In the genomic region with DNA sequence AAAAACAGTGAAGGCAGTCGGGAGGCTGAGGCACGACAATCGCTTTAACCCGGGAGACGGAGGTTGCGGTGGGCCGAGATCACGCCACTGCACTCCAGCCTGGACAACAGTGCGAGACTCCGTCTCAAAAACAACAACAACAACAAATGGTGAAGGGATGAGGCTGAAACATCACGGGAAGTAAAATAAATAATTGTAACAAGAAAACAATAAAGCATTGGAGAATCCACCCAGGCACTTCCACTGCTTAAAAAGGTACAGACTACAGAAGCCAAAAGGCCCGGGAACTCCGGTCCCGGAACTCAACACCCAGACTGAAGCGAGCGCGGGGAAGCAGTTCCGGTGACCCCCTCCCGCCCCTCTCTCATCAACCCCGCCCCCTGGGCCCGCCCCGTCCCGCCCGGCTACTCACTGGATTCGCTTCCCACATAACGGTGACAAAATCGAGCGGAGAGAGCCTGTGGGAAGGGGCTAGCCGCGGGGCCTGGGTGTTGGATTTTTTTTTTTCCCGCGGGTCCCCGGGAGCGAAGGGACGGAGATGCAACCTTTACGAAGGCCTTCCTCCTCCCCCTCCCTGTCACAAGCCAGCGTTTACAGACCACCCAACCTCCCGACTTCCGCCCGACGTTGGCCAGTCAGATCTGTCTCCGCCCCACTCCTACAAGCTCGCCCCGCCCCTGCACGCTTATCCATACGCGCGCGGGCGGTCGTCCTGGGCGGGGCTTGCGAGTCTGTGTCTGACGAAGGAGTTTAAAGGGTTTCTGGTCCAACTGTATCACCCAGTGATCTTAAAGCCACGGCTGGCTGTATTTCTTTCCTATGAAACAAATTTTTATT, we compare ENCODE assay signal across 8 cellular contexts. TPM values are rescaled to one million over a fixed set of nuclear protein-coding genes. Genes with fewer than 3 reads are reported as not detected.
A peak's percentile ranks its signal among the peaks of the same experiment; 100 is the strongest.
DNase-seq lines count a peak whose midpoint lies in the region; ATAC-seq and TF ChIP-seq lines count a peak whose summit lies in the region.

A gene with protein sequence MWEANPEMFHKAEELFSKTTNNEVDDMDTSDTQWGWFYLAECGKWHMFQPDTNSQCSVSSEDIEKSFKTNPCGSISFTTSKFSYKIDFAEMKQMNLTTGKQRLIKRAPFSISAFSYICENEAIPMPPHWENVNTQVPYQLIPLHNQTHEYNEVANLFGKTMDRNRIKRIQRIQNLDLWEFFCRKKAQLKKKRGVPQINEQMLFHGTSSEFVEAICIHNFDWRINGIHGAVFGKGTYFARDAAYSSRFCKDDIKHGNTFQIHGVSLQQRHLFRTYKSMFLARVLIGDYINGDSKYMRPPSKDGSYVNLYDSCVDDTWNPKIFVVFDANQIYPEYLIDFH (minus strand): TSS at position 600 of the 837 bp plus-strand sequence. CDS start 170 bp downstream, at position 430.

- H3K4me3 Mint-ChIP-seq in WTC11 = peak within 1 kb of the TSS; percentile 87
- H3K4me3 Mint-ChIP-seq in immature natural killer cell = peak within 1 kb of the TSS; percentile 81 to 98 (median 97)

- H3K9me3 Mint-ChIP-seq in WTC11 (peaks cover 6% of the 10 kb centered on the region; the same call in 1 of the 2 replicates), immature natural killer cell (no peaks in the 10 kb centered on the region)

- no peaks in the 10 kb centered on the region for H3K36me3 ChIP-seq in spleen

- H3K4me1 Mint-ChIP-seq in WTC11 (peaks cover 16% of the 10 kb centered on the region), immature natural killer cell (peaks cover 53 to 54% of the 10 kb centered on the region in 2 donors)

- H3K27me3 ChIP-seq in spleen (replicated peaks in 1 of 7) = no peaks in the 10 kb centered on the region

- POLR2A ChIA-PET in AG04449 (lab: Yijun Ruan, JAX) (interaction anchor here (0.7 to 1.0 kb wide), 3 partner anchors 11 to 738 kb away, joined by 3 to 5 read pairs (median 4); no protein-coding TSS in a partner anchor), WTC11 (lab: Charles Lee) (interaction anchor here (0.5 to 0.6 kb wide), 2 partner anchors 10 to 118 kb away, joined by 3 to 4 read pairs; no protein-coding TSS in a partner anchor)

- 0 to 1% (median 0%) methylated on average over 41 to 55 of the region's 55 CpGs for WGBS in spleen, 5 donors

- peaks cover 7% of the 10 kb centered on the region for H3K27me3 Mint-ChIP-seq in WTC11 (ENCODE audit: low read depth)
- H3K27me3 Mint-ChIP-seq in immature natural killer cell (ENCODE audit: low read depth in 3 of 3) = peaks cover 2 to 3% (median 3%) of the 10 kb centered on the region in 3 donors

- intact Hi-C loops in spleen (cut with DNase I; ENCODE audit: low total_unique reads) = loop anchor here (5.0 kb wide), 1 partner anchor 404 kb away; no protein-coding TSS in a partner anchor

- DNase-seq in AG04449 (ENCODE audit: low read depth, low spot score) (peak; percentile 84), NCI-H226 (peak; percentile 92), WTC11 (ENCODE audit: low spot score) (peak; percentile 95), cardiac fibroblast (ENCODE audit: low read depth in 2 of 2) (peak; percentile 96 to 97), immature natural killer cell (peak; percentile 97 to 98 (median 97)), spleen (peak; percentile 99)

- no peak for TF ChIP-seq CTCF in AG04449 (IDR thresholded peaks at IDR 0.05; ENCODE audit: insufficient read depth, low read length, missing control alignments)
- TF ChIP-seq CTCF in WTC11 (IDR thresholded peaks at IDR 0.05) = no peak
- no peak for TF ChIP-seq CTCF in cardiac fibroblast (IDR thresholded peaks at IDR 0.05; ENCODE audit: low read depth, low read length)
- peak in 2 of 11 experiments; percentile 8 to 13 for TF ChIP-seq CTCF in spleen (IDR thresholded peaks at IDR 0.05 in 8 of 11, conservative IDR thresholded peaks at IDR 0.05 in 3 of 11)

- no peaks in the 10 kb centered on the region for H3K9me3 ChIP-seq in spleen

- CTCF ChIA-PET in AG04449 (lab: Yijun Ruan, JAX) (interaction anchor here (1.0 to 1.6 kb wide), 3 partner anchors 12 to 573 kb away, joined by 6 to 15 read pairs (median 8); no protein-coding TSS in a partner anchor), WTC11 (lab: Charles Lee) (interaction anchor here (0.6 to 1.6 kb wide), 9 partner anchors 10 to 451 kb away, joined by 3 to 7 read pairs (median 4); no protein-coding TSS in a partner anchor)

- H3K27ac Mint-ChIP-seq in WTC11 (peak within 1 kb of the TSS; percentile 83), immature natural killer cell (peak within 1 kb of the TSS; percentile 95 to 99 (median 99))

- peak within 1 kb of the TSS; percentile 84 to 97 (median 95) for H3K27ac ChIP-seq in spleen

- peak within 1 kb of the TSS; percentile 82 for H3K4me3 ChIP-seq in AG04449 (ENCODE audit: low read depth, low read length)
- peak within 1 kb of the TSS; percentile 59 to 69 for H3K4me3 ChIP-seq in cardiac fibroblast (replicated peaks in 1 of 2; ENCODE audit: low read depth in 2 of 2, low read length in 2 of 2)
- peak within 1 kb of the TSS; percentile 53 to 84 (median 65) for H3K4me3 ChIP-seq in spleen

- TF ChIP-seq POLR2A in spleen (IDR thresholded peaks at IDR 0.05) = peak in 2 of 3 donors; percentile 50 to 59

- ATAC-seq in GM18907 (IDR thresholded peaks at IDR 0.05; ENCODE audit: unreplicated experiment) (peak; percentile 95), HG03159 (IDR thresholded peaks at IDR 0.05; ENCODE audit: unreplicated experiment) (peak; percentile 92), WTC11 (peak; percentile 99)

- H3K4me1 ChIP-seq in spleen = peaks cover 18 to 54% (median 41%) of the 10 kb centered on the region in 6 donors

- H3K36me3 Mint-ChIP-seq in WTC11 = no peaks in the 10 kb centered on the region
- no peaks in the 10 kb centered on the region for H3K36me3 Mint-ChIP-seq in immature natural killer cell

TF ChIP-seq in WTC11, 78 proteins besides CTCF, POLR2A, EP300 and RAD21 (continues in another document):
- TF ChIP-seq RELA (CRISPR knock-in tag; IDR thresholded peaks at IDR 0.05; ENCODE audit: borderline replicate concordance) = no peak
- TF ChIP-seq, protein P1, sequence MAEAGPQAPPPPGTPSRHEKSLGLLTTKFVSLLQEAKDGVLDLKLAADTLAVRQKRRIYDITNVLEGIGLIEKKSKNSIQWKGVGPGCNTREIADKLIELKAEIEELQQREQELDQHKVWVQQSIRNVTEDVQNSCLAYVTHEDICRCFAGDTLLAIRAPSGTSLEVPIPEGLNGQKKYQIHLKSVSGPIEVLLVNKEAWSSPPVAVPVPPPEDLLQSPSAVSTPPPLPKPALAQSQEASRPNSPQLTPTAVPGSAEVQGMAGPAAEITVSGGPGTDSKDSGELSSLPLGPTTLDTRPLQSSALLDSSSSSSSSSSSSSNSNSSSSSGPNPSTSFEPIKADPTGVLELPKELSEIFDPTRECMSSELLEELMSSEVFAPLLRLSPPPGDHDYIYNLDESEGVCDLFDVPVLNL (CRISPR knock-in tag; IDR thresholded peaks at IDR 0.05; ENCODE audit: borderline replicate concordance, low read depth) = no peak
- TF ChIP-seq, protein P2, sequence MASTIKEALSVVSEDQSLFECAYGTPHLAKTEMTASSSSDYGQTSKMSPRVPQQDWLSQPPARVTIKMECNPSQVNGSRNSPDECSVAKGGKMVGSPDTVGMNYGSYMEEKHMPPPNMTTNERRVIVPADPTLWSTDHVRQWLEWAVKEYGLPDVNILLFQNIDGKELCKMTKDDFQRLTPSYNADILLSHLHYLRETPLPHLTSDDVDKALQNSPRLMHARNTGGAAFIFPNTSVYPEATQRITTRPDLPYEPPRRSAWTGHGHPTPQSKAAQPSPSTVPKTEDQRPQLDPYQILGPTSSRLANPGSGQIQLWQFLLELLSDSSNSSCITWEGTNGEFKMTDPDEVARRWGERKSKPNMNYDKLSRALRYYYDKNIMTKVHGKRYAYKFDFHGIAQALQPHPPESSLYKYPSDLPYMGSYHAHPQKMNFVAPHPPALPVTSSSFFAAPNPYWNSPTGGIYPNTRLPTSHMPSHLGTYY (CRISPR knock-in tag; IDR thresholded peaks at IDR 0.05) = no peak; the same call in 1 of the 2 replicates
- TF ChIP-seq ZNF219 (CRISPR knock-in tag; IDR thresholded peaks at IDR 0.05; ENCODE audit: borderline replicate concordance) = no peak
- TF ChIP-seq OVOL2 (CRISPR knock-in tag; IDR thresholded peaks at IDR 0.05; ENCODE audit: borderline replicate concordance) = no peak
- TF ChIP-seq ZNF121 (CRISPR knock-in tag; IDR thresholded peaks at IDR 0.05) = peak; percentile 99
- TF ChIP-seq GTF2I (CRISPR knock-in tag; conservative IDR thresholded peaks at IDR 0.05) = 0 out of 2 replicates have a peak, but pooled peaks have one; percentile 36
- TF ChIP-seq, protein P3, sequence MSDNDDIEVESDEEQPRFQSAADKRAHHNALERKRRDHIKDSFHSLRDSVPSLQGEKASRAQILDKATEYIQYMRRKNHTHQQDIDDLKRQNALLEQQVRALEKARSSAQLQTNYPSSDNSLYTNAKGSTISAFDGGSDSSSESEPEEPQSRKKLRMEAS (CRISPR knock-in tag; IDR thresholded peaks at IDR 0.05) = no peak
- TF ChIP-seq, protein P4, sequence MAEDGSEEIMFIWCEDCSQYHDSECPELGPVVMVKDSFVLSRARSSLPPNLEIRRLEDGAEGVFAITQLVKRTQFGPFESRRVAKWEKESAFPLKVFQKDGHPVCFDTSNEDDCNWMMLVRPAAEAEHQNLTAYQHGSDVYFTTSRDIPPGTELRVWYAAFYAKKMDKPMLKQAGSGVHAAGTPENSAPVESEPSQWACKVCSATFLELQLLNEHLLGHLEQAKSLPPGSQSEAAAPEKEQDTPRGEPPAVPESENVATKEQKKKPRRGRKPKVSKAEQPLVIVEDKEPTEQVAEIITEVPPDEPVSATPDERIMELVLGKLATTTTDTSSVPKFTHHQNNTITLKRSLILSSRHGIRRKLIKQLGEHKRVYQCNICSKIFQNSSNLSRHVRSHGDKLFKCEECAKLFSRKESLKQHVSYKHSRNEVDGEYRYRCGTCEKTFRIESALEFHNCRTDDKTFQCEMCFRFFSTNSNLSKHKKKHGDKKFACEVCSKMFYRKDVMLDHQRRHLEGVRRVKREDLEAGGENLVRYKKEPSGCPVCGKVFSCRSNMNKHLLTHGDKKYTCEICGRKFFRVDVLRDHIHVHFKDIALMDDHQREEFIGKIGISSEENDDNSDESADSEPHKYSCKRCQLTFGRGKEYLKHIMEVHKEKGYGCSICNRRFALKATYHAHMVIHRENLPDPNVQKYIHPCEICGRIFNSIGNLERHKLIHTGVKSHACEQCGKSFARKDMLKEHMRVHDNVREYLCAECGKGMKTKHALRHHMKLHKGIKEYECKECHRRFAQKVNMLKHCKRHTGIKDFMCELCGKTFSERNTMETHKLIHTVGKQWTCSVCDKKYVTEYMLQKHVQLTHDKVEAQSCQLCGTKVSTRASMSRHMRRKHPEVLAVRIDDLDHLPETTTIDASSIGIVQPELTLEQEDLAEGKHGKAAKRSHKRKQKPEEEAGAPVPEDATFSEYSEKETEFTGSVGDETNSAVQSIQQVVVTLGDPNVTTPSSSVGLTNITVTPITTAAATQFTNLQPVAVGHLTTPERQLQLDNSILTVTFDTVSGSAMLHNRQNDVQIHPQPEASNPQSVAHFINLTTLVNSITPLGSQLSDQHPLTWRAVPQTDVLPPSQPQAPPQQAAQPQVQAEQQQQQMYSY (CRISPR knock-in tag; IDR thresholded peaks at IDR 0.05) = 0 out of 2 replicates have a peak, but pooled peaks have one; percentile 24
- TF ChIP-seq SP1 (CRISPR knock-in tag; conservative IDR thresholded peaks at IDR 0.05) = peak; percentile 75

RNA-seq across cellular contexts. Expression of the gene that starts here (rescaled TPM):
- 8.0 to 11.0 TPM (median 9.5 TPM) in 3 replicates for total RNA-seq in WTC11 (2021)
- polyA plus RNA-seq in immature natural killer cell = 1 to 10 TPM; 5.4 to 9.5 (median 8.5) TPM
- 10 to 100 TPM; 12.7 to 25.2 (median 22.4) TPM for total RNA-seq in spleen
- 1 to 10 TPM; 3.7 to 4.9 (median 4.5) TPM for polyA plus RNA-seq in spleen

Comparison
In these comparisons a context has a peak if more than half of its experiments do, and no peak if none do; other contexts are left out.
1. Peak in every context shown above with its lines: DNase-seq, ATAC-seq, H3K4me3 ChIP-seq and H3K27ac ChIP-seq.